ENCODE assay signal across 8 cellular contexts in genomic region chrX:149629730-149630387, GRCh38. TPM values are rescaled to one million over a fixed set of nuclear protein-coding genes. Genes with fewer than 3 reads are reported as not detected.
A peak's percentile ranks its signal among the peaks of the same experiment; 100 is the strongest.
DNase-seq lines count a peak whose midpoint lies in the region; ATAC-seq and TF ChIP-seq lines count a peak whose summit lies in the region.

No MANE protein-coding gene starts in this region.

- H2AFZ ChIP-seq in Karpas-422 (ENCODE audit: low read length): no peak overlapping the region

- CTCF ChIA-PET in naive thymus-derived CD4-positive, alpha-beta T cell (lab: Charles Lee): no interaction called here
- CTCF ChIA-PET in GM10248 (lab: Yijun Ruan, JAX): interaction anchor here (1.0 kb wide), 1 partner anchor 102 kb away, joined by 3 read pairs; no protein-coding TSS in a partner anchor

- H3K4me1 ChIP-seq in CD4-positive, CD25-positive, alpha-beta regulatory T cell (ENCODE audit: control insufficient read depth, insufficient read depth, low read length, poor library complexity, severe bottlenecking): peaks cover 13% of the 10 kb centered on the region
- H3K4me1 ChIP-seq in Karpas-422 (ENCODE audit: low read length): peaks cover 13% of the 10 kb centered on the region
- peaks cover 12% of the 10 kb centered on the region in 2 donors for H3K4me1 ChIP-seq in naive thymus-derived CD4-positive, alpha-beta T cell (ENCODE audit: control insufficient read depth in 2 of 2, insufficient read depth in 2 of 2, low read length in 2 of 2)

- peak overlapping the region; percentile 73 for H3K4me2 ChIP-seq in Karpas-422 (ENCODE audit: low read depth, low read length, poor library complexity, severe bottlenecking)

- H3K4me3 Mint-ChIP-seq in CD4-positive, CD25-positive, alpha-beta regulatory T cell: peak overlapping the region; percentile 90 to 99 (median 94)
- H3K4me3 Mint-ChIP-seq in central memory CD8-positive, alpha-beta T cell: peak overlapping the region; percentile 96
- H3K4me3 Mint-ChIP-seq in naive thymus-derived CD4-positive, alpha-beta T cell: peak overlapping the region; percentile 84 to 98 (median 92)

- no peak for TF ChIP-seq CTCF in GM10248 (IDR thresholded peaks at IDR 0.05; ENCODE audit: control extremely low read depth, extremely low read depth, low read depth, missing control alignments)

- H3K27ac Mint-ChIP-seq in CD4-positive, CD25-positive, alpha-beta regulatory T cell: peak overlapping the region in 2 of 3 donors; percentile 48 to 50
- H3K27ac Mint-ChIP-seq in central memory CD8-positive, alpha-beta T cell (ENCODE audit: low read depth): no peak overlapping the region
- peak overlapping the region in 3 of 9 donors; percentile 9 to 82 (median 78) for H3K27ac Mint-ChIP-seq in naive thymus-derived CD4-positive, alpha-beta T cell

- H3K27ac ChIP-seq in CD4-positive, CD25-positive, alpha-beta regulatory T cell (ENCODE audit: insufficient read depth, low read length, poor library complexity, severe bottlenecking): no peak overlapping the region
- H3K27ac ChIP-seq in Karpas-422 (ENCODE audit: low read length): no peak overlapping the region
- H3K27ac ChIP-seq in naive thymus-derived CD4-positive, alpha-beta T cell (ENCODE audit: low read depth, low read length): no peak overlapping the region

- H4K20me1 ChIP-seq in Karpas-422 (ENCODE audit: insufficient read depth, low read depth, low read length): peaks cover 24% of the 10 kb centered on the region; the same call in 1 of the 2 replicates

- POLR2A ChIA-PET in naive thymus-derived CD4-positive, alpha-beta T cell (lab: Charles Lee): no interaction called here
- POLR2A ChIA-PET in GM10248 (lab: Yijun Ruan, JAX): no interaction called here

- peak overlapping the region; percentile 44 for H3K4me3 ChIP-seq in CD4-positive, CD25-positive, alpha-beta regulatory T cell (ENCODE audit: low read depth, low read length)
- peak overlapping the region; percentile 76; the same call in 1 of the 2 replicates for H3K4me3 ChIP-seq in Karpas-422 (ENCODE audit: low read length)
- H3K4me3 ChIP-seq in naive thymus-derived CD4-positive, alpha-beta T cell (ENCODE audit: low read length): no peak overlapping the region

- H3K9me3 Mint-ChIP-seq in CD4-positive, CD25-positive, alpha-beta regulatory T cell: no peaks in the 10 kb centered on the region
- H3K9me3 Mint-ChIP-seq in central memory CD8-positive, alpha-beta T cell: no peaks in the 10 kb centered on the region
- peaks cover 0 to 1% (median 0%) of the 10 kb centered on the region in 11 donors for H3K9me3 Mint-ChIP-seq in naive thymus-derived CD4-positive, alpha-beta T cell

- no peaks in the 10 kb centered on the region for H3K79me2 ChIP-seq in Karpas-422 (ENCODE audit: low read length)

- no peaks in the 10 kb centered on the region for H3K27me3 ChIP-seq in CD4-positive, CD25-positive, alpha-beta regulatory T cell (ENCODE audit: control insufficient read depth, insufficient read depth, low read length)
- H3K27me3 ChIP-seq in Karpas-422 (ENCODE audit: low read length): no peaks in the 10 kb centered on the region
- H3K27me3 ChIP-seq in naive thymus-derived CD4-positive, alpha-beta T cell (ENCODE audit: control insufficient read depth in 2 of 2, insufficient read depth in 2 of 2, low read length in 2 of 2): no peaks in the 10 kb centered on the region

- no peaks in the 10 kb centered on the region for H3K9me3 ChIP-seq in CD4-positive, CD25-positive, alpha-beta regulatory T cell (ENCODE audit: control insufficient read depth in 2 of 2, low read length in 2 of 2)
- H3K9me3 ChIP-seq in Karpas-422 (ENCODE audit: low read length): no peaks in the 10 kb centered on the region
- H3K9me3 ChIP-seq in naive thymus-derived CD4-positive, alpha-beta T cell (ENCODE audit: control insufficient read depth in 2 of 3, low read length in 3 of 3): no peaks in the 10 kb centered on the region

- no peak for DNase-seq in CD4-positive, CD25-positive, alpha-beta regulatory T cell
- no peak for DNase-seq in Karpas-422
- no peak for DNase-seq in central memory CD8-positive, alpha-beta T cell (ENCODE audit: low spot score in 2 of 2)
- no peak for DNase-seq in naive thymus-derived CD4-positive, alpha-beta T cell
- DNase-seq in GM10248 (ENCODE audit: extremely low spot score): no peak
- no peak for DNase-seq in SW 1271 (lab: John Stamatoyannopoulos, UW)
- DNase-seq in NCI-H2227 (lab: John Stamatoyannopoulos, UW; ENCODE audit: unreplicated experiment): no peak

- H3K27me3 Mint-ChIP-seq in CD4-positive, CD25-positive, alpha-beta regulatory T cell: peaks cover 7% of the 10 kb centered on the region
- H3K27me3 Mint-ChIP-seq in central memory CD8-positive, alpha-beta T cell: no peaks in the 10 kb centered on the region
- peaks cover 0 to 9% (median 0%) of the 10 kb centered on the region in 5 donors for H3K27me3 Mint-ChIP-seq in naive thymus-derived CD4-positive, alpha-beta T cell

- H3K9ac ChIP-seq in Karpas-422 (ENCODE audit: low read length): peak overlapping the region; percentile 79; the same call in 1 of the 2 replicates

- H3K9me2 ChIP-seq in Karpas-422 (replicated peaks; ENCODE audit: insufficient read depth, low read length): no peaks in the 10 kb centered on the region

- intact Hi-C loops in naive thymus-derived CD4-positive, alpha-beta T cell (cut with micrococcal nuclease): loop anchor here (2.0 to 10.0 kb wide), 10 partner anchors 85 to 1715 kb away; partner anchors contain the start of genes EOLA1 (in 2 of the 2), IDS (in 2 of the 2), EOLA2 (in 1 of the 2) and FMR1 (in 1 of the 2)

- peaks cover 5 to 45% (median 37%) of the 10 kb centered on the region in 4 donors for H3K4me1 Mint-ChIP-seq in CD4-positive, CD25-positive, alpha-beta regulatory T cell
- peaks cover 41% of the 10 kb centered on the region for H3K4me1 Mint-ChIP-seq in central memory CD8-positive, alpha-beta T cell
- H3K4me1 Mint-ChIP-seq in naive thymus-derived CD4-positive, alpha-beta T cell: peaks cover 33 to 57% (median 52%) of the 10 kb centered on the region in 7 donors

- H3K36me3 ChIP-seq in CD4-positive, CD25-positive, alpha-beta regulatory T cell (ENCODE audit: control insufficient read depth, insufficient read depth, low read length): no peaks in the 10 kb centered on the region
- H3K36me3 ChIP-seq in Karpas-422 (ENCODE audit: insufficient read depth, low read length): no peaks in the 10 kb centered on the region
- H3K36me3 ChIP-seq in naive thymus-derived CD4-positive, alpha-beta T cell (ENCODE audit: control insufficient read depth in 2 of 3, insufficient read depth in 3 of 3, low read length in 3 of 3): no peaks in the 10 kb centered on the region

- no peak for ATAC-seq in CD4-positive, CD25-positive, alpha-beta regulatory T cell (ENCODE audit: low read depth in 2 of 2)
- no peak for ATAC-seq in central memory CD8-positive, alpha-beta T cell (replicated peaks; ENCODE audit: extremely low read depth, poor library complexity, severe bottlenecking)
- ATAC-seq in naive thymus-derived CD4-positive, alpha-beta T cell: no peak
- ATAC-seq in HG03135 (IDR thresholded peaks at IDR 0.05; ENCODE audit: unreplicated experiment): no peak

- no peaks in the 10 kb centered on the region for H3K36me3 Mint-ChIP-seq in CD4-positive, CD25-positive, alpha-beta regulatory T cell
- peaks cover 5% of the 10 kb centered on the region for H3K36me3 Mint-ChIP-seq in central memory CD8-positive, alpha-beta T cell (ENCODE audit: insufficient read depth)
- peaks cover 0 to 5% (median 0%) of the 10 kb centered on the region in 5 donors for H3K36me3 Mint-ChIP-seq in naive thymus-derived CD4-positive, alpha-beta T cell

RNA-seq across cellular contexts. Expression of gene TMEM185A, which starts 1.7 kb away (rescaled TPM):
- total RNA-seq in CD4-positive, CD25-positive, alpha-beta regulatory T cell: 19.5 TPM
- polyA plus RNA-seq in CD4-positive, CD25-positive, alpha-beta regulatory T cell: 10 to 100 TPM; 16.2 to 21.9 (median 19.9) TPM
- 11.5 and 34.2 TPM in 2 replicates for total RNA-seq in Karpas-422 (2014; rRNA removed; shearing (Covaris generic); ENCODE audit: low replicate concordance)
- total RNA-seq in naive thymus-derived CD4-positive, alpha-beta T cell: 10 to 100 TPM; 11.9 to 23.4 (median 19.9) TPM
- 10 to 100 TPM; 16.7 to 23.8 TPM for polyA plus RNA-seq in naive thymus-derived CD4-positive, alpha-beta T cell

RNA-seq across cellular contexts. Expression of gene HSFX2, which starts 34.7 kb away (rescaled TPM):
- not detected for total RNA-seq in CD4-positive, CD25-positive, alpha-beta regulatory T cell
- not detected for polyA plus RNA-seq in CD4-positive, CD25-positive, alpha-beta regulatory T cell
- not detected in 2 replicates for total RNA-seq in Karpas-422 (2014; rRNA removed; shearing (Covaris generic); ENCODE audit: low replicate concordance)
- under 1 TPM in 1 of 5 experiments, not detected in 4; 0.82 TPM for total RNA-seq in naive thymus-derived CD4-positive, alpha-beta T cell
- not detected for polyA plus RNA-seq in naive thymus-derived CD4-positive, alpha-beta T cell

RNA-seq across cellular contexts. Expression of gene MAGEA9B, which starts 42.6 kb away (rescaled TPM):
- not detected for total RNA-seq in CD4-positive, CD25-positive, alpha-beta regulatory T cell
- polyA plus RNA-seq in CD4-positive, CD25-positive, alpha-beta regulatory T cell: not detected
- 0.11 TPM in 1 of 2 replicates, not detected in the other for total RNA-seq in Karpas-422 (2014; rRNA removed; shearing (Covaris generic); ENCODE audit: low replicate concordance)
- not detected for total RNA-seq in naive thymus-derived CD4-positive, alpha-beta T cell
- polyA plus RNA-seq in naive thymus-derived CD4-positive, alpha-beta T cell: not detected
